In the genomic region with DNA sequence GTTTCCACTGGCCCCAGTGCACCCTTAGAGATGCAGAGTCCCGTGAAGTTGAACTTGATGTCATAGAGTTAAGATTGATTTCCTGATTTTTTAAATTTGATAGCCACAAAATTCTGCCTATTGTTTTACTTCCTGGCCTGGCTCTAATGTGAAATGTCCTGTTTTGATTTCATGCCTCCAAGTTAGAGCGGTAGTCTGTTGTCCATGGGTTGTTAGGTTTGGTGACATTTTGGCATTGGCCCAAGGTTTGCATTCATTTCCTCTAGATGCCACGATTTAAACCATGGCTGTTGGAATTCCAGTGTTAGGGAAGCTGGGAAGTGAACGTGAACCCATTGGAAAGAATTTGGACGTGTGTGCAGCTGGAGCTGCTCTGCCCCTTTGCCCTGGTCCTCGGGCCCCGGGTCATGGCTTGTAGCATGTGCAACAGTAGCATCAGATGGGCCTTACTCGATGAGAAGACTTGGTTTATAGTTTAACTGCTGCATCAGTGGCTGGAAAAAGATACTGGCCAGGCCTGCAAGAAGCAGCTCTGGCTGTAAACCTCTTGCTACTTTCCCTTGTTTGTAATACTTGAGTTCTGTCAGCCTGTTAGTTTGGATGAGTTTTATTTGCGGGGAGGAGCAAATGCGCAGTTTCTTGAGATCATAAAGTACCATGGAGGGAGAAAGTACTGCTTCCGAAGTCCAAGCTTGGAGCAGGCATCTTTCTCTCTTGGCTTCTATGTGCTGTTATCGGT, we compare ENCODE assay signal across 11 cellular contexts.
A peak's percentile ranks its signal among the peaks of the same experiment; 100 is the strongest.
DNase-seq lines count a peak whose midpoint lies in the region; ATAC-seq and TF ChIP-seq lines count a peak whose summit lies in the region.
"Had no signal": no experiment of that assay in that cellular context is flagged by ENCODE, and none has a peak within 500 bp of the region (broad histone marks: within the 10 kb centered on the region; RNA-seq: fewer than 3 reads in every experiment).

No MANE protein-coding gene starts in this region.

- H3K27ac Mint-ChIP-seq in activated naive CD8-positive, alpha-beta T cell treated with anti-CD3 and anti-CD28 coated beads, Interleukin-2, amount 50 U/mL, for 24 hours, result peak overlapping the region; percentile 78
- peak overlapping the region; percentile 84 for H3K27ac Mint-ChIP-seq in memory B cell

- no peaks in the 10 kb centered on the region for H3K27me3 ChIP-seq in thoracic aorta (replicated peaks; ENCODE audit: insufficient read depth)

- H3K4me3 Mint-ChIP-seq in activated T-cell treated with anti-CD3 and anti-CD28 coated beads, Interleukin-2, amount 50 U/mL, for 4 hours, result peak overlapping the region; percentile 67
- peak overlapping the region; percentile 63 for H3K4me3 Mint-ChIP-seq in activated naive CD8-positive, alpha-beta T cell treated with anti-CD3 and anti-CD28 coated beads, Interleukin-2, amount 50 U/mL, for 24 hours
- peak overlapping the region; percentile 77 for H3K4me3 Mint-ChIP-seq in memory B cell

- H3K9me3 ChIP-seq in thoracic aorta, result no peaks in the 10 kb centered on the region

- H3K27ac ChIP-seq in thoracic aorta, result peak overlapping the region in 1 of 2 donors; percentile 43

- peaks cover 27% of the 10 kb centered on the region for H3K4me1 Mint-ChIP-seq in activated T-cell treated with anti-CD3 and anti-CD28 coated beads, Interleukin-2, amount 50 U/mL, for 4 hours (ENCODE audit: low read depth)
- H3K4me1 Mint-ChIP-seq in activated naive CD8-positive, alpha-beta T cell treated with anti-CD3 and anti-CD28 coated beads, Interleukin-2, amount 50 U/mL, for 24 hours, result peaks cover 39% of the 10 kb centered on the region
- H3K4me1 Mint-ChIP-seq in memory B cell, result peaks cover 9% of the 10 kb centered on the region

- H3K9me3 Mint-ChIP-seq in activated T-cell treated with anti-CD3 and anti-CD28 coated beads, Interleukin-2, amount 50 U/mL, for 4 hours, result no peaks in the 10 kb centered on the region
- H3K9me3 Mint-ChIP-seq in activated naive CD8-positive, alpha-beta T cell treated with anti-CD3 and anti-CD28 coated beads, Interleukin-2, amount 50 U/mL, for 24 hours, result no peaks in the 10 kb centered on the region
- no peaks in the 10 kb centered on the region for H3K9me3 Mint-ChIP-seq in memory B cell

- no peaks in the 10 kb centered on the region for H3K27me3 Mint-ChIP-seq in activated T-cell treated with anti-CD3 and anti-CD28 coated beads, Interleukin-2, amount 50 U/mL, for 4 hours (ENCODE audit: low read depth)
- no peaks in the 10 kb centered on the region for H3K27me3 Mint-ChIP-seq in activated naive CD8-positive, alpha-beta T cell treated with anti-CD3 and anti-CD28 coated beads, Interleukin-2, amount 50 U/mL, for 24 hours
- H3K27me3 Mint-ChIP-seq in memory B cell, result no peaks in the 10 kb centered on the region

- no peaks in the 10 kb centered on the region for H3K36me3 ChIP-seq in thoracic aorta

- H3K4me1 ChIP-seq in thoracic aorta (ENCODE audit: control insufficient read depth in 1 of 2, low read depth in 2 of 2), result peaks cover 6 to 26% of the 10 kb centered on the region in 2 donors

- no peak for DNase-seq in activated T-cell treated with anti-CD3 and anti-CD28 coated beads, Interleukin-2, amount 50 U/mL, for 4 hours
- DNase-seq in activated T-cell treated with anti-CD3 and anti-CD28 coated beads for 4 hours (no peak), memory B cell (ENCODE audit: low spot score in 2 of 2) (no peak), thoracic aorta (ENCODE audit: low spot score) (no peak), hippocampal formation (lab: John Stamatoyannopoulos, UW) (no peak)
- DNase-seq in activated naive CD8-positive, alpha-beta T cell treated with anti-CD3 and anti-CD28 coated beads, Interleukin-2, amount 50 U/mL, for 24 hours, result no peak
- DNase-seq in effector CD4-positive, alpha-beta T cell, result no peak
- DNase-seq: amygdala, head of caudate nucleus, nucleus accumbens had no signal

- H3K36me3 Mint-ChIP-seq in activated T-cell treated with anti-CD3 and anti-CD28 coated beads, Interleukin-2, amount 50 U/mL, for 4 hours (ENCODE audit: insufficient read depth), result peaks cover 7% of the 10 kb centered on the region
- H3K36me3 Mint-ChIP-seq in activated naive CD8-positive, alpha-beta T cell treated with anti-CD3 and anti-CD28 coated beads, Interleukin-2, amount 50 U/mL, for 24 hours (ENCODE audit: low read depth), result peaks cover 36% of the 10 kb centered on the region
- no peaks in the 10 kb centered on the region for H3K36me3 Mint-ChIP-seq in memory B cell

- no peak for ATAC-seq in activated T-cell treated with anti-CD3 and anti-CD28 coated beads, Interleukin-2, amount 50 U/mL, for 4 hours
- no peak for ATAC-seq in activated naive CD8-positive, alpha-beta T cell treated with anti-CD3 and anti-CD28 coated beads, Interleukin-2, amount 50 U/mL, for 24 hours
- no peak for ATAC-seq in memory B cell (ENCODE audit: low read depth)
- no peak for ATAC-seq in thoracic aorta (ENCODE audit: insufficient number of reproducible peaks, low FRiP score, low read depth)
- no peak for ATAC-seq in HG03469 (IDR thresholded peaks at IDR 0.05; ENCODE audit: unreplicated experiment)

- no peak for TF ChIP-seq CTCF in thoracic aorta (IDR thresholded peaks at IDR 0.05)

- peak overlapping the region; percentile 66 for H3K4me3 ChIP-seq in thoracic aorta
